In genomic region chr10:4710858-4711257, GRCh38 we compare ENCODE assay signal across 21 cellular contexts.
"Had no signal": no experiment of that assay in that cellular context is flagged by ENCODE, and none has a peak within 500 bp of the region (broad histone marks: within the 10 kb centered on the region; RNA-seq: fewer than 3 reads in every experiment).

No MANE protein-coding gene starts in this region.

- DNase-seq: dermis blood vessel endothelial cell; dorsolateral prefrontal cortex; effector CD4-positive, alpha-beta T cell; effector memory CD4-positive, alpha-beta T cell; foreskin keratinocyte; heart left ventricle; hypothalamus; immature natural killer cell; islet precursor cell; kidney; kidney glomerular epithelial cell; left lung; left ventricle myocardium superior; lower lobe of right lung; mesenchymal stem cell; naive thymus-derived CD8-positive, alpha-beta T cell had no signal

- H3K4me3 Mint-ChIP-seq: immature natural killer cell; mesothelial cell of epicardium; naive thymus-derived CD8-positive, alpha-beta T cell had no signal

- H3K36me3 Mint-ChIP-seq: immature natural killer cell; mesothelial cell of epicardium; naive thymus-derived CD8-positive, alpha-beta T cell had no signal

- H3K27ac ChIP-seq: coronary artery, dorsolateral prefrontal cortex, esophagus muscularis mucosa, foreskin keratinocyte, gastroesophageal sphincter, heart left ventricle, hepatocyte, left lung, lower lobe of right lung had no signal

- H3K36me3 ChIP-seq: esophagus muscularis mucosa, gastroesophageal sphincter, heart left ventricle, left lung, lower lobe of right lung had no signal

- ATAC-seq: foreskin keratinocyte; gastroesophageal sphincter; heart left ventricle; left lung; left ventricle myocardium superior; lower lobe of right lung; naive thymus-derived CD8-positive, alpha-beta T cell had no signal

- H3K27ac Mint-ChIP-seq: immature natural killer cell; mesothelial cell of epicardium; naive thymus-derived CD8-positive, alpha-beta T cell had no signal

- H3K4me3 ChIP-seq: coronary artery, dorsolateral prefrontal cortex, esophagus muscularis mucosa, gastroesophageal sphincter, heart left ventricle, hepatocyte, left lung, lower lobe of right lung had no signal

- H3K4me1 ChIP-seq: esophagus muscularis mucosa, foreskin keratinocyte, gastroesophageal sphincter, left lung, lower lobe of right lung had no signal

- H3K27me3 ChIP-seq: esophagus muscularis mucosa, foreskin keratinocyte, gastroesophageal sphincter, heart left ventricle, hepatocyte, left lung had no signal

- H3K9me3 ChIP-seq: esophagus muscularis mucosa, gastroesophageal sphincter, heart left ventricle, left lung, lower lobe of right lung had no signal

- H3K9me3 Mint-ChIP-seq: mesothelial cell of epicardium; naive thymus-derived CD8-positive, alpha-beta T cell had no signal

- H3K4me1 Mint-ChIP-seq: immature natural killer cell; mesothelial cell of epicardium; naive thymus-derived CD8-positive, alpha-beta T cell had no signal
